9 cellular contexts compared by ENCODE assay signal in the genomic region with DNA sequence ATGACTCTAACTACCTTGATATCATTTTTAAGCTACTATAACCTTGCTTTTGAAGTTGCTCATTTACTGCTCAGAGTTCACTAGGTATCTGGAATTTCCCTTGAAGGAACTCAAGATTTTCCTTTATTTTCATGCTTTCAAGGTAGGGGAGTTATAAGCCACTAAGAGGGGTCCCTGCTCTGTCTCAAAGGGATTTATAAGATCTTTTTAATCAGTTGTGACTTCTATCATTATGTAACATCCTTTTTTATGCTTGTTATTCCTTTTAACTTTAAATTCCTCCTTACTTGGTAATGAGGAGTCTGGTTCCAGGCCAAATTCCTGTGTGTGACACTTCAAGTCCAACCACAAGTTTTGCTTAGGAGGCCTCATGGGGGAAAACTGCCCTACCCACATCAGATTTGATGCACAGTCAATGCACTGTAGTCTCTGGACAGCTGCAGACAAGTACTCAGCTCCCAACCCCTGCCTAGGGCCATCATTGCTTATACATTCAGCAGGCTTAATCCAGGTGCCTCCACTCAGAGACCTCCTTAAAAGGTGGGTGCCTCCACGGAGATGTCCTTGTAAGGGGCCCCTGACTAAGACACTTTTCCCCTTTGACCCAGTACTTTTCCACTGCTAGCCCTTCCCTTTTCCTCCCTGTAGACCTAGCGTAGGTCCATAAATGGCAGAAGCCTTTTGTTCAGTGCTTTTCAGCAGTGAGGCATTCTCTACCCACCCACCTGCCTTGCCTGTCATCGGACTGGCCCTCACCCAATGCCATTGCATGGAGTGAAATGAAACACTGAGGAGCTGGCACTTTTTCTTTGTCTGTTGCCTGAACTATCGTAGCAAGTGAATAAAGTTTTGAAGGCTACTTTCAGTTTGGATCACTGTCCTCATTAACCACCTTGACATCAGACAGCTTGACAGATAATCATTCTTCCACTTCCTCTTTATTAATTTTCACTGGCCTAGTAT. TPM values are rescaled to one million over a fixed set of nuclear protein-coding genes. Genes with fewer than 3 reads are reported as not detected.
A peak's percentile ranks its signal among the peaks of the same experiment; 100 is the strongest.
DNase-seq lines count a peak whose midpoint lies in the region; ATAC-seq and TF ChIP-seq lines count a peak whose summit lies in the region.
"Had no signal": no experiment of that assay in that cellular context is flagged by ENCODE, and none has a peak within 500 bp of the region (broad histone marks: within the 10 kb centered on the region; RNA-seq: fewer than 3 reads in every experiment).

No MANE protein-coding gene starts in this region.

- no peaks in the 10 kb centered on the region for H3K27me3 ChIP-seq in endodermal cell (ENCODE audit: control insufficient read depth, insufficient read depth, low read length, poor library complexity, severe bottlenecking)

- 77 to 85% methylated on average over 4 of the region's 4 CpGs for WGBS in endodermal cell (ENCODE audit: insufficient coverage in 1 of 2, insufficient read length in 1 of 2), 2 experiments

- H3K36me3 Mint-ChIP-seq in endodermal cell (ENCODE audit: low read depth) = peaks cover 16% of the 10 kb centered on the region
- peaks cover 27 to 56% of the 10 kb centered on the region in 2 donors for H3K36me3 Mint-ChIP-seq in activated naive CD4-positive, alpha-beta T cell treated with anti-CD3 and anti-CD28 coated beads, Interleukin-2, amount 50 U/mL, for 72 hours

- peaks cover 26% of the 10 kb centered on the region for H3K9me3 Mint-ChIP-seq in endodermal cell
- H3K9me3 Mint-ChIP-seq in activated naive CD4-positive, alpha-beta T cell treated with anti-CD3 and anti-CD28 coated beads, Interleukin-2, amount 50 U/mL, for 72 hours = peaks cover 28 to 41% of the 10 kb centered on the region in 2 donors

- H3K36me3 ChIP-seq in endodermal cell (ENCODE audit: control insufficient read depth, insufficient read depth, low read length) = no peaks in the 10 kb centered on the region

- no peaks in the 10 kb centered on the region for H3K27me3 Mint-ChIP-seq in endodermal cell (ENCODE audit: insufficient read depth)
- H3K27me3 Mint-ChIP-seq: activated naive CD8-positive, alpha-beta T cell had no signal

- DNase-seq in AG09309 (ENCODE audit: low read depth) = peak; percentile 81
- no peak for DNase-seq in endodermal cell
- no peak for DNase-seq in activated CD4-positive, alpha-beta T cell treated with anti-CD3 and anti-CD28 coated beads, Interleukin-2, amount 50 U/mL, for 48 hours
- DNase-seq in COLO829 (ENCODE audit: low spot score) = no peak
- DNase-seq in activated naive CD4-positive, alpha-beta T cell treated with anti-CD3 and anti-CD28 coated beads, Interleukin-2, amount 50 U/mL, for 72 hours (ENCODE audit: low spot score in 2 of 2) = no peak

- H3K4me1 Mint-ChIP-seq in endodermal cell = peaks cover 14% of the 10 kb centered on the region

- H3K27ac ChIP-seq in endodermal cell (ENCODE audit: low read depth, low read length) = no peak overlapping the region

- H3K4me3 Mint-ChIP-seq in endodermal cell = no peak overlapping the region
- H3K4me3 Mint-ChIP-seq: activated naive CD8-positive, alpha-beta T cell had no signal

- no peaks in the 10 kb centered on the region for H3K4me1 ChIP-seq in endodermal cell (ENCODE audit: control insufficient read depth, insufficient read depth, low read length)

- no peak for TF ChIP-seq CTCF in AG09309 (IDR thresholded peaks at IDR 0.05; ENCODE audit: control insufficient read depth, insufficient read depth, low read depth, low read length, missing control alignments)
- no peak for TF ChIP-seq CTCF in endodermal cell (conservative IDR thresholded peaks at IDR 0.05)

- H3K4me3 ChIP-seq in AG09309 (ENCODE audit: control insufficient read depth, low read depth, low read length) (no peak overlapping the region), endodermal cell (ENCODE audit: low read length) (no peak overlapping the region)

- H3K9me3 ChIP-seq in endodermal cell (ENCODE audit: control insufficient read depth, low read length) = peaks cover 26% of the 10 kb centered on the region

- no peak overlapping the region for H3K9ac ChIP-seq in endodermal cell (ENCODE audit: extremely low read depth, low read length, poor library complexity, severe bottlenecking)

- peak; percentile 74 for ATAC-seq in GM19452 (IDR thresholded peaks at IDR 0.05; ENCODE audit: unreplicated experiment)
- ATAC-seq in HG03354 (IDR thresholded peaks at IDR 0.05; ENCODE audit: poor library complexity, severe bottlenecking, unreplicated experiment) = peak; percentile 92
- no peak for ATAC-seq in activated CD4-positive, CD25-positive, alpha-beta regulatory T cell treated with anti-CD3 and anti-CD28 coated beads, Interleukin-2, amount 50 U/mL, for 24 hours
- ATAC-seq in activated naive CD4-positive, alpha-beta T cell treated with anti-CD3 and anti-CD28 coated beads, Interleukin-2, amount 50 U/mL, for 72 hours = no peak

- peak overlapping the region; percentile 31 for H3K27ac Mint-ChIP-seq in endodermal cell
- no peak overlapping the region for H3K27ac Mint-ChIP-seq in activated naive CD4-positive, alpha-beta T cell treated with anti-CD3 and anti-CD28 coated beads, Interleukin-2, amount 50 U/mL, for 72 hours
- H3K27ac Mint-ChIP-seq: activated naive CD8-positive, alpha-beta T cell had no signal

RNA-seq across cellular contexts. Expression of a gene that starts 23.9 kb away (rescaled TPM):
- total RNA-seq in endodermal cell = 10 to 100 TPM; 28.7 to 31.3 TPM
- 32.9 TPM for polyA plus RNA-seq in endodermal cell (2013, experiment 1 of 2)
- polyA plus RNA-seq in endodermal cell (2013, experiment 2 of 2) = 38.8 TPM
- total RNA-seq in activated naive CD4-positive, alpha-beta T cell treated with anti-CD3 and anti-CD28 coated beads, Interleukin-2, amount 50 U/mL, for 72 hours = 10 to 100 TPM; 50.5 to 76.4 TPM

Comparison
In these comparisons a context has a peak if more than half of its experiments do, and no peak if none do; other contexts are left out.
1. ATAC-seq: peak in GM19452 (single experiment) and HG03354 (single experiment); none in activated CD4-positive, CD25-positive, alpha-beta regulatory T cell treated with anti-CD3 and anti-CD28 coated beads, Interleukin-2, amount 50 U/mL, for 24 hours (0 of 2) and activated naive CD4-positive, alpha-beta T cell treated with anti-CD3 and anti-CD28 coated beads, Interleukin-2, amount 50 U/mL, for 72 hours (0 of 2).